Comparison of ENCODE assay signal across 1 cellular context in genomic region chr2:38406597-38407110, GRCh38.
TF ChIP-seq lines count a peak whose summit lies in the region.

No MANE protein-coding gene starts in this region.

TF ChIP-seq in HepG2, 621 proteins besides CTCF, POLR2A, EP300 and RAD21 (continued from another document and continues in another):
- TF ChIP-seq PRDM4 (CRISPR knock-in tag; IDR thresholded peaks at IDR 0.05; ENCODE audit: borderline replicate concordance), result no peak
- TF ChIP-seq, protein P1, sequence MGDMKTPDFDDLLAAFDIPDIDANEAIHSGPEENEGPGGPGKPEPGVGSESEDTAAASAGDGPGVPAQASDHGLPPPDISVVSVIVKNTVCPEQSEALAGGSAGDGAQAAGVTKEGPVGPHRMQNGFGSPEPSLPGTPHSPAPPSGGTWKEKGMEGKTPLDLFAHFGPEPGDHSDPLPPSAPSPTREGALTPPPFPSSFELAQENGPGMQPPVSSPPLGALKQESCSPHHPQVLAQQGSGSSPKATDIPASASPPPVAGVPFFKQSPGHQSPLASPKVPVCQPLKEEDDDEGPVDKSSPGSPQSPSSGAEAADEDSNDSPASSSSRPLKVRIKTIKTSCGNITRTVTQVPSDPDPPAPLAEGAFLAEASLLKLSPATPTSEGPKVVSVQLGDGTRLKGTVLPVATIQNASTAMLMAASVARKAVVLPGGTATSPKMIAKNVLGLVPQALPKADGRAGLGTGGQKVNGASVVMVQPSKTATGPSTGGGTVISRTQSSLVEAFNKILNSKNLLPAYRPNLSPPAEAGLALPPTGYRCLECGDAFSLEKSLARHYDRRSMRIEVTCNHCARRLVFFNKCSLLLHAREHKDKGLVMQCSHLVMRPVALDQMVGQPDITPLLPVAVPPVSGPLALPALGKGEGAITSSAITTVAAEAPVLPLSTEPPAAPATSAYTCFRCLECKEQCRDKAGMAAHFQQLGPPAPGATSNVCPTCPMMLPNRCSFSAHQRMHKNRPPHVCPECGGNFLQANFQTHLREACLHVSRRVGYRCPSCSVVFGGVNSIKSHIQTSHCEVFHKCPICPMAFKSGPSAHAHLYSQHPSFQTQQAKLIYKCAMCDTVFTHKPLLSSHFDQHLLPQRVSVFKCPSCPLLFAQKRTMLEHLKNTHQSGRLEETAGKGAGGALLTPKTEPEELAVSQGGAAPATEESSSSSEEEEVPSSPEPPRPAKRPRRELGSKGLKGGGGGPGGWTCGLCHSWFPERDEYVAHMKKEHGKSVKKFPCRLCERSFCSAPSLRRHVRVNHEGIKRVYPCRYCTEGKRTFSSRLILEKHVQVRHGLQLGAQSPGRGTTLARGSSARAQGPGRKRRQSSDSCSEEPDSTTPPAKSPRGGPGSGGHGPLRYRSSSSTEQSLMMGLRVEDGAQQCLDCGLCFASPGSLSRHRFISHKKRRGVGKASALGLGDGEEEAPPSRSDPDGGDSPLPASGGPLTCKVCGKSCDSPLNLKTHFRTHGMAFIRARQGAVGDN (CRISPR knock-in tag; IDR thresholded peaks at IDR 0.05), result no peak
- no peak for TF ChIP-seq ISX (CRISPR knock-in tag; conservative IDR thresholded peaks at IDR 0.05)
- no peak for TF ChIP-seq MZF1 (CRISPR knock-in tag; IDR thresholded peaks at IDR 0.05; ENCODE audit: borderline replicate concordance)
- TF ChIP-seq HNRNPLL (IDR thresholded peaks at IDR 0.05; ENCODE audit: low read depth, low read length, poor library complexity, severe bottlenecking), result no peak
- peak; percentile 78; the same call in 1 of the 2 replicates for TF ChIP-seq ZNF644 (CRISPR knock-in tag; IDR thresholded peaks at IDR 0.05; ENCODE audit: low read depth)
- TF ChIP-seq ZNF263 (CRISPR knock-in tag; IDR thresholded peaks at IDR 0.05), result no peak
- no peak for TF ChIP-seq HNRNPUL1 (IDR thresholded peaks at IDR 0.05; ENCODE audit: low read depth, low read length)
- TF ChIP-seq ZNF543 (CRISPR knock-in tag; IDR thresholded peaks at IDR 0.05), result no peak; the same call in 1 of the 2 replicates
- 0 out of 2 replicates have a peak, but pooled peaks have one; percentile 51 for TF ChIP-seq MIXL1 (CRISPR knock-in tag; IDR thresholded peaks at IDR 0.05)
- TF ChIP-seq, protein P2, sequence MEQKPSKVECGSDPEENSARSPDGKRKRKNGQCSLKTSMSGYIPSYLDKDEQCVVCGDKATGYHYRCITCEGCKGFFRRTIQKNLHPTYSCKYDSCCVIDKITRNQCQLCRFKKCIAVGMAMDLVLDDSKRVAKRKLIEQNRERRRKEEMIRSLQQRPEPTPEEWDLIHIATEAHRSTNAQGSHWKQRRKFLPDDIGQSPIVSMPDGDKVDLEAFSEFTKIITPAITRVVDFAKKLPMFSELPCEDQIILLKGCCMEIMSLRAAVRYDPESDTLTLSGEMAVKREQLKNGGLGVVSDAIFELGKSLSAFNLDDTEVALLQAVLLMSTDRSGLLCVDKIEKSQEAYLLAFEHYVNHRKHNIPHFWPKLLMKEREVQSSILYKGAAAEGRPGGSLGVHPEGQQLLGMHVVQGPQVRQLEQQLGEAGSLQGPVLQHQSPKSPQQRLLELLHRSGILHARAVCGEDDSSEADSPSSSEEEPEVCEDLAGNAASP (CRISPR knock-in tag; IDR thresholded peaks at IDR 0.05; ENCODE audit: borderline replicate concordance), result peak; percentile 72; the same call in 1 of the 2 replicates
- TF ChIP-seq SKI (IDR thresholded peaks at IDR 0.05; ENCODE audit: partially characterized antibody), result peak; percentile 55
- no peak for TF ChIP-seq LRRFIP1 (CRISPR knock-in tag; conservative IDR thresholded peaks at IDR 0.05)
- no peak; the same call in 1 of the 2 replicates for TF ChIP-seq RCOR2 (CRISPR knock-in tag; IDR thresholded peaks at IDR 0.05)
- TF ChIP-seq RXRB (CRISPR knock-in tag; IDR thresholded peaks at IDR 0.05; ENCODE audit: borderline replicate concordance), result peak; percentile 78
- no peak for TF ChIP-seq NFYB (CRISPR knock-in tag; IDR thresholded peaks at IDR 0.05)
- TF ChIP-seq DPF2 (CRISPR knock-in tag; IDR thresholded peaks at IDR 0.05; ENCODE audit: borderline replicate concordance, low read depth), result peak; percentile 92
- peak; percentile 23 for TF ChIP-seq ERF (CRISPR knock-in tag; IDR thresholded peaks at IDR 0.05)
- TF ChIP-seq, protein P3, sequence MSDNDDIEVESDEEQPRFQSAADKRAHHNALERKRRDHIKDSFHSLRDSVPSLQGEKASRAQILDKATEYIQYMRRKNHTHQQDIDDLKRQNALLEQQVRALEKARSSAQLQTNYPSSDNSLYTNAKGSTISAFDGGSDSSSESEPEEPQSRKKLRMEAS (IDR thresholded peaks at IDR 0.05), result peak; percentile 16; the same call in 1 of the 2 replicates
- TF ChIP-seq, protein P4, sequence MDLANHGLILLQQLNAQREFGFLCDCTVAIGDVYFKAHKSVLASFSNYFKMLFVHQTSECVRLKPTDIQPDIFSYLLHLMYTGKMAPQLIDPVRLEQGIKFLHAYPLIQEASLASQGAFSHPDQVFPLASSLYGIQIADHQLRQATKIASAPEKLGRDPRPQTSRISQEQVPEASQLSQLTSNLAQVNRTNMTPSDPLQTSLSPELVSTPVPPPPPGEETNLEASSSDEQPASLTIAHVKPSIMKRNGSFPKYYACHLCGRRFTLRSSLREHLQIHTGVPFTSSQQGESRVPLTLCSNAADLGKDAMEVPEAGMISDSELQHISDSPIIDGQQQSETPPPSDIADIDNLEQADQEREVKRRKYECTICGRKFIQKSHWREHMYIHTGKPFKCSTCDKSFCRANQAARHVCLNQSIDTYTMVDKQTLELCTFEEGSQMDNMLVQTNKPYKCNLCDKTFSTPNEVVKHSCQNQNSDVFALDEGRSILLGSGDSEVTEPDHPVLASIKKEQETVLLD (CRISPR knock-in tag; IDR thresholded peaks at IDR 0.05; ENCODE audit: low read depth), result no peak
- TF ChIP-seq MIER3 (CRISPR knock-in tag; IDR thresholded peaks at IDR 0.05; ENCODE audit: borderline replicate concordance), result peak; percentile 56; the same call in 1 of the 2 replicates
- TF ChIP-seq RBM22 (optimal IDR thresholded peaks at IDR 0.05; ENCODE audit: low read length), result no peak
- no peak for TF ChIP-seq SAFB2 (CRISPR knock-in tag; IDR thresholded peaks at IDR 0.05; ENCODE audit: borderline replicate concordance, low read depth)
- no peak for TF ChIP-seq PAF1 (CRISPR knock-in tag; IDR thresholded peaks at IDR 0.05)
- TF ChIP-seq ZNF552 (CRISPR knock-in tag; IDR thresholded peaks at IDR 0.05; ENCODE audit: borderline replicate concordance), result no peak
- no peak; the same call in 1 of the 2 replicates for TF ChIP-seq CCDC6 (CRISPR knock-in tag; IDR thresholded peaks at IDR 0.05)
- TF ChIP-seq, protein P5, sequence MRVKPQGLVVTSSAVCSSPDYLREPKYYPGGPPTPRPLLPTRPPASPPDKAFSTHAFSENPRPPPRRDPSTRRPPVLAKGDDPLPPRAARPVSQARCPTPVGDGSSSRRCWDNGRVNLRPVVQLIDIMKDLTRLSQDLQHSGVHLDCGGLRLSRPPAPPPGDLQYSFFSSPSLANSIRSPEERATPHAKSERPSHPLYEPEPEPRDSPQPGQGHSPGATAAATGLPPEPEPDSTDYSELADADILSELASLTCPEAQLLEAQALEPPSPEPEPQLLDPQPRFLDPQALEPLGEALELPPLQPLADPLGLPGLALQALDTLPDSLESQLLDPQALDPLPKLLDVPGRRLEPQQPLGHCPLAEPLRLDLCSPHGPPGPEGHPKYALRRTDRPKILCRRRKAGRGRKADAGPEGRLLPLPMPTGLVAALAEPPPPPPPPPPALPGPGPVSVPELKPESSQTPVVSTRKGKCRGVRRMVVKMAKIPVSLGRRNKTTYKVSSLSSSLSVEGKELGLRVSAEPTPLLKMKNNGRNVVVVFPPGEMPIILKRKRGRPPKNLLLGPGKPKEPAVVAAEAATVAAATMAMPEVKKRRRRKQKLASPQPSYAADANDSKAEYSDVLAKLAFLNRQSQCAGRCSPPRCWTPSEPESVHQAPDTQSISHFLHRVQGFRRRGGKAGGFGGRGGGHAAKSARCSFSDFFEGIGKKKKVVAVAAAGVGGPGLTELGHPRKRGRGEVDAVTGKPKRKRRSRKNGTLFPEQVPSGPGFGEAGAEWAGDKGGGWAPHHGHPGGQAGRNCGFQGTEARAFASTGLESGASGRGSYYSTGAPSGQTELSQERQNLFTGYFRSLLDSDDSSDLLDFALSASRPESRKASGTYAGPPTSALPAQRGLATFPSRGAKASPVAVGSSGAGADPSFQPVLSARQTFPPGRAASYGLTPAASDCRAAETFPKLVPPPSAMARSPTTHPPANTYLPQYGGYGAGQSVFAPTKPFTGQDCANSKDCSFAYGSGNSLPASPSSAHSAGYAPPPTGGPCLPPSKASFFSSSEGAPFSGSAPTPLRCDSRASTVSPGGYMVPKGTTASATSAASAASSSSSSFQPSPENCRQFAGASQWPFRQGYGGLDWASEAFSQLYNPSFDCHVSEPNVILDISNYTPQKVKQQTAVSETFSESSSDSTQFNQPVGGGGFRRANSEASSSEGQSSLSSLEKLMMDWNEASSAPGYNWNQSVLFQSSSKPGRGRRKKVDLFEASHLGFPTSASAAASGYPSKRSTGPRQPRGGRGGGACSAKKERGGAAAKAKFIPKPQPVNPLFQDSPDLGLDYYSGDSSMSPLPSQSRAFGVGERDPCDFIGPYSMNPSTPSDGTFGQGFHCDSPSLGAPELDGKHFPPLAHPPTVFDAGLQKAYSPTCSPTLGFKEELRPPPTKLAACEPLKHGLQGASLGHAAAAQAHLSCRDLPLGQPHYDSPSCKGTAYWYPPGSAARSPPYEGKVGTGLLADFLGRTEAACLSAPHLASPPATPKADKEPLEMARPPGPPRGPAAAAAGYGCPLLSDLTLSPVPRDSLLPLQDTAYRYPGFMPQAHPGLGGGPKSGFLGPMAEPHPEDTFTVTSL (CRISPR knock-in tag; IDR thresholded peaks at IDR 0.05; ENCODE audit: borderline replicate concordance), result peak; percentile 86; the same call in 1 of the 2 replicates
- TF ChIP-seq TARDBP (CRISPR knock-in tag; IDR thresholded peaks at IDR 0.05), result peak; percentile 33; the same call in 1 of the 2 replicates
- TF ChIP-seq ZNF720 (CRISPR knock-in tag; IDR thresholded peaks at IDR 0.05), result no peak
- TF ChIP-seq, protein P6, sequence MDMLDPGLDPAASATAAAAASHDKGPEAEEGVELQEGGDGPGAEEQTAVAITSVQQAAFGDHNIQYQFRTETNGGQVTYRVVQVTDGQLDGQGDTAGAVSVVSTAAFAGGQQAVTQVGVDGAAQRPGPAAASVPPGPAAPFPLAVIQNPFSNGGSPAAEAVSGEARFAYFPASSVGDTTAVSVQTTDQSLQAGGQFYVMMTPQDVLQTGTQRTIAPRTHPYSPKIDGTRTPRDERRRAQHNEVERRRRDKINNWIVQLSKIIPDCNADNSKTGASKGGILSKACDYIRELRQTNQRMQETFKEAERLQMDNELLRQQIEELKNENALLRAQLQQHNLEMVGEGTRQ (IDR thresholded peaks at IDR 0.05; ENCODE audit: low read depth, low read length), result no peak
- TF ChIP-seq, protein P6 (CRISPR knock-in tag; IDR thresholded peaks at IDR 0.05; ENCODE audit: borderline replicate concordance), result no peak
- TF ChIP-seq ZNF333 (CRISPR knock-in tag; IDR thresholded peaks at IDR 0.05; ENCODE audit: borderline replicate concordance), result no peak
- TF ChIP-seq PHB2 (IDR thresholded peaks at IDR 0.05; ENCODE audit: partially characterized antibody), result no peak
- TF ChIP-seq ZNF234 (CRISPR knock-in tag; conservative IDR thresholded peaks at IDR 0.05), result no peak
- peak; percentile 56; the same call in 1 of the 2 replicates for TF ChIP-seq KDM3A (CRISPR knock-in tag; IDR thresholded peaks at IDR 0.05; ENCODE audit: low read depth)
- no peak for TF ChIP-seq ZNF737 (CRISPR knock-in tag; IDR thresholded peaks at IDR 0.05; ENCODE audit: borderline replicate concordance)
- TF ChIP-seq KAT7 (CRISPR knock-in tag; IDR thresholded peaks at IDR 0.05; ENCODE audit: borderline replicate concordance), result peak; percentile 44; the same call in 1 of the 2 replicates
